In the genomic region with DNA sequence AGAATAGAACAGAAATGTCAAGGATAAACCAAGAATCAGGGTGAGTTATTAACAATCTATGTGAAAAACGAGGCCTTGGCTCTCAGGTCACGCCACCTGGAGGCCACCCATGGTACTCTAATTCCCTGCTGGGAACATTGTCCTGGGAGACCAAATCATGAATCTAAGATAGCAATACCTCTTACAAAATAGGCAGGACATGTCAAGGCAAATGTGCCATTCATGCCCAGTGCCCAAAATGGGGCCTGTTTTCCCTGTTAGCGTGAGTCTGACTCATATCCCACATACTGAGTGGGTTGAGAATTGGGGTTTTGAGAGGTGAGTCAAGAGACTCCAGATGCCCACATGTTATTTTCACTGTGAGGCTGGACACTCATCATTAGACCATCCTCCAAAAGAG, we compare ENCODE assay signal across 8 cellular contexts.
DNase-seq lines count a peak whose midpoint lies in the region; ATAC-seq and TF ChIP-seq lines count a peak whose summit lies in the region.

No MANE protein-coding gene starts in this region.

- no peak overlapping the region for H3T11ph ChIP-seq in H9 (ENCODE audit: low read length)

- H3K4me2 ChIP-seq in H9 (ENCODE audit: insufficient read depth, insufficient read length, low read length) (no peak overlapping the region), mesenchymal stem cell (ENCODE audit: low read length, poor library complexity, severe bottlenecking) (no peak overlapping the region)

- peaks cover 9% of the 10 kb centered on the region for H3K9me3 Mint-ChIP-seq in activated CD8-positive, alpha-beta T cell treated with anti-CD3 and anti-CD28 coated beads for 36 hours
- no peaks in the 10 kb centered on the region for H3K9me3 Mint-ChIP-seq in activated CD8-positive, alpha-beta T cell treated with anti-CD3 and anti-CD28 coated beads, Interleukin-2, amount 10 ng/mL, durations not matched to agents 7 days and 5 days (ENCODE audit: insufficient read depth)
- H3K9me3 Mint-ChIP-seq in H9: peaks cover 0 to 11% of the 10 kb centered on the region in 2 experiments; a peak in 2 of 5 replicates

- H4K91ac ChIP-seq in H9 (ENCODE audit: insufficient read length, low read depth, low read length): no peak overlapping the region
- no peak overlapping the region for H4K91ac ChIP-seq in mesenchymal stem cell (ENCODE audit: low read length)

- H2BK120ac ChIP-seq in H9 (ENCODE audit: low read depth, low read length, poor library complexity, severe bottlenecking) (no peak overlapping the region), mesenchymal stem cell (ENCODE audit: low read depth, low read length) (no peak overlapping the region)

- H2BK15ac ChIP-seq in H9 (ENCODE audit: low read depth, low read length): no peak overlapping the region
- no peak overlapping the region for H2BK15ac ChIP-seq in mesenchymal stem cell (ENCODE audit: low read depth, poor library complexity, severe bottlenecking)

- H3K18ac ChIP-seq in H9 (ENCODE audit: insufficient read length, low read depth, low read length): no peak overlapping the region
- H3K18ac ChIP-seq in mesenchymal stem cell (ENCODE audit: low read depth in 1 of 2, low read length in 2 of 2): peak overlapping the region in 1 of 2 experiments; percentile 21

- H3K79me2 ChIP-seq in H9 (ENCODE audit: insufficient read depth, low read length): no peaks in the 10 kb centered on the region

- H3K4me3 Mint-ChIP-seq in activated CD8-positive, alpha-beta T cell treated with anti-CD3 and anti-CD28 coated beads for 36 hours: no peak overlapping the region
- no peak overlapping the region for H3K4me3 Mint-ChIP-seq in activated CD8-positive, alpha-beta T cell treated with anti-CD3 and anti-CD28 coated beads, Interleukin-2, amount 10 ng/mL, durations not matched to agents 7 days and 5 days
- H3K4me3 Mint-ChIP-seq in H9: no peak overlapping the region

- WGBS in H9 (ENCODE audit: extremely low coverage, insufficient read length, low lambda C conversion rate): no CpG with 5 or more reads among the region's 3 CpGs
- WGBS in mesenchymal stem cell: 82% methylated on average over 2 of the region's 3 CpGs

- no peak overlapping the region for H2BK20ac ChIP-seq in H9 (ENCODE audit: low read depth, low read length, poor library complexity, severe bottlenecking)

- H3K27me3 Mint-ChIP-seq in activated CD8-positive, alpha-beta T cell treated with anti-CD3 and anti-CD28 coated beads for 36 hours: peaks cover 5% of the 10 kb centered on the region
- H3K27me3 Mint-ChIP-seq in activated CD8-positive, alpha-beta T cell treated with anti-CD3 and anti-CD28 coated beads, Interleukin-2, amount 10 ng/mL, durations not matched to agents 7 days and 5 days (ENCODE audit: low read depth): no peaks in the 10 kb centered on the region
- H3K27me3 Mint-ChIP-seq in H9 (ENCODE audit: low read depth): no peaks in the 10 kb centered on the region

- H3K23ac ChIP-seq in H9 (ENCODE audit: insufficient read length, low read depth, low read length) (no peak overlapping the region), mesenchymal stem cell (ENCODE audit: low read length in 2 of 2) (no peak overlapping the region)

- H4K8ac ChIP-seq in H9 (replicated peaks; ENCODE audit: insufficient read length, low read depth, low read length): no peak overlapping the region
- H4K8ac ChIP-seq in mesenchymal stem cell (ENCODE audit: low read length): peak overlapping the region; percentile 14

- H3K79me1 ChIP-seq in H9 (ENCODE audit: insufficient read depth, low read depth, low read length, poor library complexity, severe bottlenecking): no peaks in the 10 kb centered on the region
- H3K79me1 ChIP-seq in mesenchymal stem cell (replicated peaks; ENCODE audit: low read length, poor library complexity, severe bottlenecking): no peaks in the 10 kb centered on the region

- no peak overlapping the region for H3K27ac Mint-ChIP-seq in activated CD8-positive, alpha-beta T cell treated with anti-CD3 and anti-CD28 coated beads for 36 hours
- no peak overlapping the region for H3K27ac Mint-ChIP-seq in activated CD8-positive, alpha-beta T cell treated with anti-CD3 and anti-CD28 coated beads, Interleukin-2, amount 10 ng/mL, durations not matched to agents 7 days and 5 days
- no peak overlapping the region for H3K27ac Mint-ChIP-seq in H9

- H2AFZ ChIP-seq in H9 (ENCODE audit: low read length) (no peak overlapping the region), mesenchymal stem cell (ENCODE audit: low read depth, low read length) (no peak overlapping the region)

- TF ChIP-seq CTCF in activated CD8-positive, alpha-beta T cell treated with anti-CD3 and anti-CD28 coated beads for 36 hours (IDR thresholded peaks at IDR 0.05): peak; percentile 12
- TF ChIP-seq CTCF in H9 (conservative IDR thresholded peaks at IDR 0.05): peak; percentile 84

- POLR2A ChIA-PET in activated CD8-positive, alpha-beta T cell treated with anti-CD3 and anti-CD28 coated beads for 36 hours (lab: Charles Lee): no interaction called here
- POLR2A ChIA-PET in activated CD8-positive, alpha-beta T cell treated with anti-CD3 and anti-CD28 coated beads, Interleukin-2, amount 10 ng/mL, durations not matched to agents 7 days and 5 days (lab: Charles Lee): no interaction called here

- CTCF ChIA-PET in activated CD8-positive, alpha-beta T cell treated with anti-CD3 and anti-CD28 coated beads for 36 hours (lab: Charles Lee): interaction anchor here (1.4 kb wide), 1 partner anchor 71 kb away, joined by 3 read pairs; no protein-coding TSS in a partner anchor
- CTCF ChIA-PET in activated CD8-positive, alpha-beta T cell treated with anti-CD3 and anti-CD28 coated beads, Interleukin-2, amount 10 ng/mL, durations not matched to agents 7 days and 5 days (lab: Charles Lee): no interaction called here

- no peak overlapping the region for H3K27ac ChIP-seq in H9 (ENCODE audit: insufficient read length, low read depth, low read length)
- peak overlapping the region; percentile 39 for H3K27ac ChIP-seq in mesenchymal stem cell (ENCODE audit: low read length, poor library complexity, severe bottlenecking)

- H3K9me3 ChIP-seq in H9 (ENCODE audit: control insufficient read depth, low read depth, low read length): no peaks in the 10 kb centered on the region
- H3K9me3 ChIP-seq in mesenchymal stem cell (ENCODE audit: control insufficient read depth, low read length): peaks cover 14% of the 10 kb centered on the region

- intact Hi-C loops in activated CD8-positive, alpha-beta T cell treated with anti-CD3 and anti-CD28 coated beads for 36 hours (cut with micrococcal nuclease): no loop called here

- H3K9ac ChIP-seq in H9 (ENCODE audit: extremely low read depth, insufficient read length, low read length): no peak overlapping the region
- peak overlapping the region; percentile 54 for H3K9ac ChIP-seq in mesenchymal stem cell (ENCODE audit: low read length)

- H2AK5ac ChIP-seq in H9 (ENCODE audit: insufficient read length, low read length) (no peak overlapping the region), mesenchymal stem cell (ENCODE audit: low read length, severe bottlenecking) (no peak overlapping the region)

- peak; percentile 68 for ATAC-seq in activated CD8-positive, alpha-beta T cell treated with anti-CD3 and anti-CD28 coated beads for 36 hours
- ATAC-seq in activated CD8-positive, alpha-beta T cell treated with anti-CD3 and anti-CD28 coated beads, Interleukin-2, amount 10 ng/mL, durations not matched to agents 7 days and 5 days: no peak

- peaks cover 2% of the 10 kb centered on the region for H3K36me3 Mint-ChIP-seq in activated CD8-positive, alpha-beta T cell treated with anti-CD3 and anti-CD28 coated beads for 36 hours (ENCODE audit: low read depth)
- H3K36me3 Mint-ChIP-seq in activated CD8-positive, alpha-beta T cell treated with anti-CD3 and anti-CD28 coated beads, Interleukin-2, amount 10 ng/mL, durations not matched to agents 7 days and 5 days (ENCODE audit: low read depth): no peaks in the 10 kb centered on the region
- no peaks in the 10 kb centered on the region for H3K36me3 Mint-ChIP-seq in H9 (ENCODE audit: insufficient read depth in 1 of 3, low read depth in 3 of 3)

- H2BK5ac ChIP-seq in H9 (ENCODE audit: insufficient read length, low read length) (no peak overlapping the region), mesenchymal stem cell (ENCODE audit: low read depth, low read length, poor library complexity, severe bottlenecking) (no peak overlapping the region)

- H3K14ac ChIP-seq in H9 (ENCODE audit: insufficient read depth, low read length): no peak overlapping the region
- no peak overlapping the region for H3K14ac ChIP-seq in mesenchymal stem cell (ENCODE audit: low read length in 2 of 2)

- no peaks in the 10 kb centered on the region for H3K36me3 ChIP-seq in mesenchymal stem cell (ENCODE audit: control insufficient read depth in 1 of 2, insufficient read depth in 2 of 2, low read depth in 1 of 2, low read length in 2 of 2)

- H3K4ac ChIP-seq in H9 (ENCODE audit: low read depth, low read length) (no peak overlapping the region), mesenchymal stem cell (ENCODE audit: low read depth in 1 of 2, low read length in 2 of 2) (no peak overlapping the region)

- peak; percentile 41 for DNase-seq in activated CD8-positive, alpha-beta T cell treated with anti-CD3 and anti-CD28 coated beads for 36 hours
- no peak for DNase-seq in activated CD8-positive, alpha-beta T cell treated with anti-CD3 and anti-CD28 coated beads, Interleukin-2, amount 10 ng/mL, durations not matched to agents 7 days and 5 days
- DNase-seq in H9 (peak; percentile 58), NCI-H446 treated with DMSO at 0.1 percent for 48 hours (lab: John Stamatoyannopoulos, UW) (peak; percentile 17), cerebellar cortex (ENCODE audit: low spot score) (peak; percentile 7), mesenchymal stem cell (peak; percentile 50), NCI-H1930 (lab: John Stamatoyannopoulos, UW) (no peak), cortex of kidney (lab: John Stamatoyannopoulos, UW) (no peak)

- no peak overlapping the region for H3K56ac ChIP-seq in H9 (ENCODE audit: insufficient read length, low read depth, low read length)

- H3K27me3 ChIP-seq in H9 (ENCODE audit: insufficient read depth, low read length) (no peaks in the 10 kb centered on the region), mesenchymal stem cell (ENCODE audit: control insufficient read depth in 1 of 2, insufficient read depth in 1 of 2, low read length in 2 of 2) (no peaks in the 10 kb centered on the region)

- H3K23me2 ChIP-seq in H9 (ENCODE audit: insufficient read length, low read depth, low read length, poor library complexity, severe bottlenecking): no peaks in the 10 kb centered on the region

- H2BK12ac ChIP-seq in H9 (ENCODE audit: insufficient read length, low read depth, low read length) (no peak overlapping the region), mesenchymal stem cell (ENCODE audit: low read length in 2 of 2) (peak overlapping the region in 1 of 2 experiments; percentile 83)

- peaks cover 1% of the 10 kb centered on the region for H3K4me1 Mint-ChIP-seq in activated CD8-positive, alpha-beta T cell treated with anti-CD3 and anti-CD28 coated beads for 36 hours (ENCODE audit: low read depth)
- no peaks in the 10 kb centered on the region for H3K4me1 Mint-ChIP-seq in activated CD8-positive, alpha-beta T cell treated with anti-CD3 and anti-CD28 coated beads, Interleukin-2, amount 10 ng/mL, durations not matched to agents 7 days and 5 days (ENCODE audit: low read depth)
- no peaks in the 10 kb centered on the region for H3K4me1 Mint-ChIP-seq in H9

- H3K4me1 ChIP-seq in H9 (ENCODE audit: insufficient read depth, low read length) (no peaks in the 10 kb centered on the region), mesenchymal stem cell (ENCODE audit: control insufficient read depth, insufficient read depth, low read depth, low read length) (peaks cover 3% of the 10 kb centered on the region)

- H4K5ac ChIP-seq in H9 (ENCODE audit: insufficient read length, low read depth, low read length): no peak overlapping the region

- H3K4me3 ChIP-seq in mesenchymal stem cell (ENCODE audit: insufficient read depth in 1 of 2, low read depth in 1 of 2, low read length in 2 of 2): no peak overlapping the region

- H4K20me1 ChIP-seq in H9 (ENCODE audit: control insufficient read depth, insufficient read depth, insufficient read length): no peaks in the 10 kb centered on the region

Comparison
In these comparisons a context has a peak if more than half of its experiments do, and no peak if none do; other contexts are left out.
1. DNase-seq: peak in activated CD8-positive, alpha-beta T cell treated with anti-CD3 and anti-CD28 coated beads for 36 hours (single experiment), H9 (single experiment), NCI-H446 treated with DMSO at 0.1 percent for 48 hours (single experiment), cerebellar cortex (single experiment) and mesenchymal stem cell (single experiment); none in activated CD8-positive, alpha-beta T cell treated with anti-CD3 and anti-CD28 coated beads, Interleukin-2, amount 10 ng/mL, durations not matched to agents 7 days and 5 days (single experiment), NCI-H1930 (0 of 2) and cortex of kidney (single experiment).